ENCODE assay signal across 8 cellular contexts in the genomic region with DNA sequence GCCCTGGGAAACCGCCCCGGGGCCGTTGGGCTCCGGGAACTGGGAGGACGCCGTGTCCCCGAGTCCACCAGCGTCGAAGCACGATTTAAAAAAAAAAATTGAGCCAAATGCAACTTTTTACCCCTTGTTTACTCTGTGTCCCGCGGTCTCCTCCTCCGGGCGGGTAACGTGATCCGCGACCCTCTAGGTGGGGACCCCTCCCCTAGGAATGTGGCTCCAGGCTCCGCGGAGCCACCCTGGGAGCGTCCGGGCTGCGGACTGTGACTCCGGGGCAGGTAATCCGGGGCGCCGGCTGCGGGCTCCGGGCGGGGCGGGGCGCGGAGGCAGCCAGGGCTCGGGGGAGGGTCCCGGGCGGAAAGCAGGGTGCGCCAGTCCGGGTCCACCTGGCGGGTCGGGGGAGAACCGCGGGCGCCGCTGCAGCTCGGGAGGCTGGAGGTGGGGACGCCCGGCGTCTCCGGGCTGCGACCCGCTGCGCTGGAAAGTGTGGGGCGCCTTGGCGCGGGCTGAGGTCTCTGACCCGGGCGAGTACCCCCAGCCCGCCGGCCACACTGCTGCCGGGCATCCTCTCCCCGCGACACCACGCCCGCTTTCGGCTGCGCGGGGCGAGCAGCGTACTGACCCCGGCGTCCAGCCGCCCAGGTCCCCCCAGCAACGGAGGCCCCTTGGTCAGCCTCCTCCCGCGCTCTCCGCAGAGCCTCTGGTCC. TPM values are rescaled to one million over a fixed set of nuclear protein-coding genes. Genes with fewer than 3 reads are reported as not detected.
DNase-seq lines count a peak whose midpoint lies in the region; ATAC-seq, FAIRE-seq and TF ChIP-seq lines count a peak whose summit lies in the region.

No MANE protein-coding gene starts in this region.

- peak overlapping the region; percentile 91 for H3K9ac ChIP-seq in HUES48 (ENCODE audit: low read depth, low read length)

- peak overlapping the region; percentile 86 for H3K27ac Mint-ChIP-seq in dendritic cell treated with granulocyte-macrophage colony-stimulating factor and Interleukin-4, amounts not matched to agents 40 ng/mL and 50 ng/mL, for 4 days

- peak overlapping the region; percentile 89 for H3K27ac ChIP-seq in HUES48 (ENCODE audit: low read depth, low read length)
- H3K27ac ChIP-seq in lower lobe of right lung: peak overlapping the region; percentile 93

- no peaks in the 10 kb centered on the region for H3K27me3 ChIP-seq in HUES48 (ENCODE audit: control insufficient read depth, insufficient read depth, low read length)
- no peaks in the 10 kb centered on the region for H3K27me3 ChIP-seq in lower lobe of right lung (ENCODE audit: low read depth)

- FAIRE-seq in RCC 7860 (lab: Jason Lieb, UNC): no peak

- intact Hi-C loops in dendritic cell treated with granulocyte-macrophage colony-stimulating factor and Interleukin-4, amounts not matched to agents 40 ng/mL and 50 ng/mL, for 4 days (cut with micrococcal nuclease): loop anchor here (2.0 to 10.0 kb wide), 2 partner anchors 47 to 99 kb away; no protein-coding TSS in a partner anchor
- intact Hi-C loops in lower lobe of right lung (cut with DNase I): no loop called here

- TF ChIP-seq CTCF in lower lobe of right lung (IDR thresholded peaks at IDR 0.05): no peak

- peaks cover 6% of the 10 kb centered on the region for H3K27me3 Mint-ChIP-seq in dendritic cell treated with granulocyte-macrophage colony-stimulating factor and Interleukin-4, amounts not matched to agents 40 ng/mL and 50 ng/mL, for 4 days

- H3K4me3 ChIP-seq in HUES48 (ENCODE audit: low read depth, low read length) (peak overlapping the region; percentile 86), lower lobe of right lung (peak overlapping the region; percentile 99)

- no peaks in the 10 kb centered on the region for H3K9me3 ChIP-seq in HUES48 (ENCODE audit: control insufficient read depth, insufficient read depth, low read length)
- H3K9me3 ChIP-seq in lower lobe of right lung: no peaks in the 10 kb centered on the region

- peak overlapping the region; percentile 87 for H3K4me3 Mint-ChIP-seq in dendritic cell treated with granulocyte-macrophage colony-stimulating factor and Interleukin-4, amounts not matched to agents 40 ng/mL and 50 ng/mL, for 4 days

- ATAC-seq in lower lobe of right lung (peak; percentile 67 to 72), GM19023 (IDR thresholded peaks at IDR 0.05; ENCODE audit: unreplicated experiment) (no peak)
- peak; percentile 26 for ATAC-seq in stimulated activated naive CD8-positive, alpha-beta T cell treated with anti-CD3 and anti-CD28 coated beads, Interleukin-15, Interleukin-2, amounts not matched to agents 100 U/mL and 50 U/mL, for 24 hours

- H3K4me1 Mint-ChIP-seq in dendritic cell treated with granulocyte-macrophage colony-stimulating factor and Interleukin-4, amounts not matched to agents 40 ng/mL and 50 ng/mL, for 4 days (ENCODE audit: low read depth): peaks cover 46% of the 10 kb centered on the region

- DNase-seq in AG20443 (ENCODE audit: low spot score) (peak; percentile 33), lower lobe of right lung (peak; percentile 59), RCC 7860 (ENCODE audit: low spot score) (no peak)
- peak; percentile 26 for DNase-seq in activated CD4-positive, alpha-beta T cell treated with anti-CD3 and anti-CD28 coated beads for 1 hour
- peak; percentile 58 for DNase-seq in stimulated activated naive CD8-positive, alpha-beta T cell treated with anti-CD3 and anti-CD28 coated beads, Interleukin-15, Interleukin-2, amounts not matched to agents 100 U/mL and 50 U/mL, for 24 hours

- H3K36me3 Mint-ChIP-seq in dendritic cell treated with granulocyte-macrophage colony-stimulating factor and Interleukin-4, amounts not matched to agents 40 ng/mL and 50 ng/mL, for 4 days (ENCODE audit: low read depth): peaks cover 26% of the 10 kb centered on the region

- H3K4me1 ChIP-seq in HUES48 (ENCODE audit: control insufficient read depth, insufficient read depth, low read length): peaks cover 25% of the 10 kb centered on the region
- H3K4me1 ChIP-seq in lower lobe of right lung: peaks cover 53% of the 10 kb centered on the region

- H3K36me3 ChIP-seq in HUES48 (ENCODE audit: control insufficient read depth, insufficient read depth, low read length) (peaks cover 10% of the 10 kb centered on the region), lower lobe of right lung (peaks cover 8% of the 10 kb centered on the region)

- no peaks in the 10 kb centered on the region for H3K9me3 Mint-ChIP-seq in dendritic cell treated with granulocyte-macrophage colony-stimulating factor and Interleukin-4, amounts not matched to agents 40 ng/mL and 50 ng/mL, for 4 days

RNA-seq across cellular contexts. Expression of a gene that starts 0.8 kb away (rescaled TPM):
- total RNA-seq in lower lobe of right lung: 68.9 TPM
